ENCODE assay signal across 1 cellular context in genomic region chr12:29544428-29545101, GRCh38.
TF ChIP-seq lines count a peak whose summit lies in the region.

No MANE protein-coding gene starts in this region.

TF ChIP-seq in GM23338, 12 proteins besides CTCF, POLR2A, EP300 and RAD21 (continued from another document):
- no peak for TF ChIP-seq ZNF462 (CRISPR knock-in tag; IDR thresholded peaks at IDR 0.05)
